Comparison of ENCODE assay signal across 1 cellular context in the genomic region with DNA sequence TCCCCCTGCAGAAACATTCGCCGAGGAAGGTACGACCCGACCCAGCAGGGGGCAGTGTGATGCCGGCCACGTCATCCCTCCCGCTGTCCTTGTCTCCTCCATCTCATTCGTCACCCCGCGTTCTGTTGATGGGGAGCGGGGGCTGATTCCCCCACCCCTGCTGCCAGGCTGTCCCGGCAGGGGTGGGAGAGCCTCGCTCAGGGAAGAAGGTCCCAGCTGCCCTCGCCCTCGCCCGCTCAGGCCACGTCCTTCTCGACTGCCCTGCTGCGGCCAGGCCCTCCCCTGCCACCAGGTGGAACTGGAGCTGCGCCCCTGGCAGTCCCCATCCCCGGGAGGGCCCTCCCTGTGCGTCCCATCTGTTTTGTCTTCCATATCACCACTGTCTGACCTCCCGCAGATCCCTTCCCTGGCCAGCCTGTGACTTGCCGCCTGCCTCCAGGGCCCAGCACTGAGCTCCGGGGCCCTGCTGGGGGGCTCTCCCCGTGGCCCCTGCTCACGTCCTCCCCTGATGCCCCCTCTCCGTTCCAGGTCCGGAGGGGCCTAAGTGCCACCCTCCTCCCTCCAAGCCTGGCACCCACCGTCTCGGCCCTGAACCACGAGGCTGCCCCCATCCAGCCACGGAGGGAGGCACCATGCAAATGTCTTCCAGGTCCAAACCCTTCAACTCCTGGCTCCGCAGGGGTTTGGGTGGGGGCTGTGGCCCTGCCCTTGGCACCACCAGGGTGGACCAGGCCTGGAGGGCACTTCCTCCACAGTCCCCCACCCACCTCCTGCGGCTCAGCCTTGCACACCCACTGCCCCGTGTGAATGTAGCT.
TF ChIP-seq lines count a peak whose summit lies in the region.

No MANE protein-coding gene starts in this region.

TF ChIP-seq in HepG2, 621 proteins besides CTCF, POLR2A, EP300 and RAD21 (continued from another document and continues in another):
- TF ChIP-seq, protein P1, sequence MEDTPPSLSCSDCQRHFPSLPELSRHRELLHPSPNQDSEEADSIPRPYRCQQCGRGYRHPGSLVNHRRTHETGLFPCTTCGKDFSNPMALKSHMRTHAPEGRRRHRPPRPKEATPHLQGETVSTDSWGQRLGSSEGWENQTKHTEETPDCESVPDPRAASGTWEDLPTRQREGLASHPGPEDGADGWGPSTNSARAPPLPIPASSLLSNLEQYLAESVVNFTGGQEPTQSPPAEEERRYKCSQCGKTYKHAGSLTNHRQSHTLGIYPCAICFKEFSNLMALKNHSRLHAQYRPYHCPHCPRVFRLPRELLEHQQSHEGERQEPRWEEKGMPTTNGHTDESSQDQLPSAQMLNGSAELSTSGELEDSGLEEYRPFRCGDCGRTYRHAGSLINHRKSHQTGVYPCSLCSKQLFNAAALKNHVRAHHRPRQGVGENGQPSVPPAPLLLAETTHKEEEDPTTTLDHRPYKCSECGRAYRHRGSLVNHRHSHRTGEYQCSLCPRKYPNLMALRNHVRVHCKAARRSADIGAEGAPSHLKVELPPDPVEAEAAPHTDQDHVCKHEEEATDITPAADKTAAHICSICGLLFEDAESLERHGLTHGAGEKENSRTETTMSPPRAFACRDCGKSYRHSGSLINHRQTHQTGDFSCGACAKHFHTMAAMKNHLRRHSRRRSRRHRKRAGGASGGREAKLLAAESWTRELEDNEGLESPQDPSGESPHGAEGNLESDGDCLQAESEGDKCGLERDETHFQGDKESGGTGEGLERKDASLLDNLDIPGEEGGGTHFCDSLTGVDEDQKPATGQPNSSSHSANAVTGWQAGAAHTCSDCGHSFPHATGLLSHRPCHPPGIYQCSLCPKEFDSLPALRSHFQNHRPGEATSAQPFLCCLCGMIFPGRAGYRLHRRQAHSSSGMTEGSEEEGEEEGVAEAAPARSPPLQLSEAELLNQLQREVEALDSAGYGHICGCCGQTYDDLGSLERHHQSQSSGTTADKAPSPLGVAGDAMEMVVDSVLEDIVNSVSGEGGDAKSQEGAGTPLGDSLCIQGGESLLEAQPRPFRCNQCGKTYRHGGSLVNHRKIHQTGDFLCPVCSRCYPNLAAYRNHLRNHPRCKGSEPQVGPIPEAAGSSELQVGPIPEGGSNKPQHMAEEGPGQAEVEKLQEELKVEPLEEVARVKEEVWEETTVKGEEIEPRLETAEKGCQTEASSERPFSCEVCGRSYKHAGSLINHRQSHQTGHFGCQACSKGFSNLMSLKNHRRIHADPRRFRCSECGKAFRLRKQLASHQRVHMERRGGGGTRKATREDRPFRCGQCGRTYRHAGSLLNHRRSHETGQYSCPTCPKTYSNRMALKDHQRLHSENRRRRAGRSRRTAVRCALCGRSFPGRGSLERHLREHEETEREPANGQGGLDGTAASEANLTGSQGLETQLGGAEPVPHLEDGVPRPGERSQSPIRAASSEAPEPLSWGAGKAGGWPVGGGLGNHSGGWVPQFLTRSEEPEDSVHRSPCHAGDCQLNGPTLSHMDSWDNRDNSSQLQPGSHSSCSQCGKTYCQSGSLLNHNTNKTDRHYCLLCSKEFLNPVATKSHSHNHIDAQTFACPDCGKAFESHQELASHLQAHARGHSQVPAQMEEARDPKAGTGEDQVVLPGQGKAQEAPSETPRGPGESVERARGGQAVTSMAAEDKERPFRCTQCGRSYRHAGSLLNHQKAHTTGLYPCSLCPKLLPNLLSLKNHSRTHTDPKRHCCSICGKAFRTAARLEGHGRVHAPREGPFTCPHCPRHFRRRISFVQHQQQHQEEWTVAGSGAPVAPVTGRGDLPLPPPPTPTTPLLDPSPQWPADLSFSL (CRISPR knock-in tag; IDR thresholded peaks at IDR 0.05): no peak
- TF ChIP-seq NONO (IDR thresholded peaks at IDR 0.05) (no peak), NONO (CRISPR knock-in tag; conservative IDR thresholded peaks at IDR 0.05) (peak; percentile 67), ZNF781 (CRISPR knock-in tag; IDR thresholded peaks at IDR 0.05; ENCODE audit: borderline replicate concordance, not compliant biosample characterization) (no peak), NFYB (CRISPR knock-in tag; IDR thresholded peaks at IDR 0.05) (no peak), CHCHD3 (CRISPR knock-in tag; IDR thresholded peaks at IDR 0.05) (no peak), SRSF1 (optimal IDR thresholded peaks at IDR 0.05; ENCODE audit: low read depth, low read length) (no peak), ZNF235 (CRISPR knock-in tag; IDR thresholded peaks at IDR 0.05; ENCODE audit: borderline replicate concordance) (peak; percentile 89; the same call in 1 of the 2 replicates), ZBTB8A (CRISPR knock-in tag; IDR thresholded peaks at IDR 0.05; ENCODE audit: borderline replicate concordance, low read depth) (no peak), RBFOX2 (IDR thresholded peaks at IDR 0.05; ENCODE audit: low read depth, low read length) (no peak), ZNF12 (CRISPR knock-in tag; IDR thresholded peaks at IDR 0.05) (no peak), ZNF30 (CRISPR knock-in tag; IDR thresholded peaks at IDR 0.05) (no peak), RFX3 (CRISPR knock-in tag; IDR thresholded peaks at IDR 0.05) (no peak), ZSCAN30 (CRISPR knock-in tag; IDR thresholded peaks at IDR 0.05) (no peak), TSC22D2 (CRISPR knock-in tag; IDR thresholded peaks at IDR 0.05; ENCODE audit: borderline replicate concordance) (no peak), ZNF644 (CRISPR knock-in tag; IDR thresholded peaks at IDR 0.05; ENCODE audit: low read depth) (no peak), ZNF496 (CRISPR knock-in tag; IDR thresholded peaks at IDR 0.05; ENCODE audit: insufficient replicate concordance) (no peak), ZBTB3 (CRISPR knock-in tag; IDR thresholded peaks at IDR 0.05; ENCODE audit: borderline replicate concordance, low read depth) (no peak), ZNF776 (CRISPR knock-in tag; IDR thresholded peaks at IDR 0.05) (peak; percentile 87; the same call in 1 of the 2 replicates), ZNF44 (CRISPR knock-in tag; IDR thresholded peaks at IDR 0.05) (no peak), HNRNPK (IDR thresholded peaks at IDR 0.05; ENCODE audit: low read depth, low read length, poor library complexity, severe bottlenecking) (peak; percentile 9), MED13 (CRISPR knock-in tag; IDR thresholded peaks at IDR 0.05) (no peak), TCF7L2 (IDR thresholded peaks at IDR 0.05; ENCODE audit: low read depth, low read length) (no peak), MEIS2 (CRISPR knock-in tag; IDR thresholded peaks at IDR 0.05) (peak; percentile 15; the same call in 1 of the 2 replicates), MTA1 (CRISPR knock-in tag; IDR thresholded peaks at IDR 0.05; ENCODE audit: borderline replicate concordance) (0 out of 2 replicates have a peak, but pooled peaks have one; percentile 18), POLR2AphosphoS5 (IDR thresholded peaks at IDR 0.05; ENCODE audit: low read depth, low read length) (no peak), ZFP82 (CRISPR knock-in tag; IDR thresholded peaks at IDR 0.05; ENCODE audit: borderline replicate concordance) (no peak), PAF1 (CRISPR knock-in tag; IDR thresholded peaks at IDR 0.05) (no peak), NFE2L1 (CRISPR knock-in tag; IDR thresholded peaks at IDR 0.05; ENCODE audit: borderline replicate concordance) (0 out of 2 replicates have a peak, but pooled peaks have one; percentile 8), EED (CRISPR knock-in tag; IDR thresholded peaks at IDR 0.05) (no peak), HOXA7 (CRISPR knock-in tag; IDR thresholded peaks at IDR 0.05) (no peak), ZNF589 (CRISPR knock-in tag; conservative IDR thresholded peaks at IDR 0.05) (no peak), KLF16 (CRISPR knock-in tag; IDR thresholded peaks at IDR 0.05) (0 out of 4 replicates have a peak, but pooled peaks of 1 of the 2 experiments have one; percentile 31)
- TF ChIP-seq, protein P2, sequence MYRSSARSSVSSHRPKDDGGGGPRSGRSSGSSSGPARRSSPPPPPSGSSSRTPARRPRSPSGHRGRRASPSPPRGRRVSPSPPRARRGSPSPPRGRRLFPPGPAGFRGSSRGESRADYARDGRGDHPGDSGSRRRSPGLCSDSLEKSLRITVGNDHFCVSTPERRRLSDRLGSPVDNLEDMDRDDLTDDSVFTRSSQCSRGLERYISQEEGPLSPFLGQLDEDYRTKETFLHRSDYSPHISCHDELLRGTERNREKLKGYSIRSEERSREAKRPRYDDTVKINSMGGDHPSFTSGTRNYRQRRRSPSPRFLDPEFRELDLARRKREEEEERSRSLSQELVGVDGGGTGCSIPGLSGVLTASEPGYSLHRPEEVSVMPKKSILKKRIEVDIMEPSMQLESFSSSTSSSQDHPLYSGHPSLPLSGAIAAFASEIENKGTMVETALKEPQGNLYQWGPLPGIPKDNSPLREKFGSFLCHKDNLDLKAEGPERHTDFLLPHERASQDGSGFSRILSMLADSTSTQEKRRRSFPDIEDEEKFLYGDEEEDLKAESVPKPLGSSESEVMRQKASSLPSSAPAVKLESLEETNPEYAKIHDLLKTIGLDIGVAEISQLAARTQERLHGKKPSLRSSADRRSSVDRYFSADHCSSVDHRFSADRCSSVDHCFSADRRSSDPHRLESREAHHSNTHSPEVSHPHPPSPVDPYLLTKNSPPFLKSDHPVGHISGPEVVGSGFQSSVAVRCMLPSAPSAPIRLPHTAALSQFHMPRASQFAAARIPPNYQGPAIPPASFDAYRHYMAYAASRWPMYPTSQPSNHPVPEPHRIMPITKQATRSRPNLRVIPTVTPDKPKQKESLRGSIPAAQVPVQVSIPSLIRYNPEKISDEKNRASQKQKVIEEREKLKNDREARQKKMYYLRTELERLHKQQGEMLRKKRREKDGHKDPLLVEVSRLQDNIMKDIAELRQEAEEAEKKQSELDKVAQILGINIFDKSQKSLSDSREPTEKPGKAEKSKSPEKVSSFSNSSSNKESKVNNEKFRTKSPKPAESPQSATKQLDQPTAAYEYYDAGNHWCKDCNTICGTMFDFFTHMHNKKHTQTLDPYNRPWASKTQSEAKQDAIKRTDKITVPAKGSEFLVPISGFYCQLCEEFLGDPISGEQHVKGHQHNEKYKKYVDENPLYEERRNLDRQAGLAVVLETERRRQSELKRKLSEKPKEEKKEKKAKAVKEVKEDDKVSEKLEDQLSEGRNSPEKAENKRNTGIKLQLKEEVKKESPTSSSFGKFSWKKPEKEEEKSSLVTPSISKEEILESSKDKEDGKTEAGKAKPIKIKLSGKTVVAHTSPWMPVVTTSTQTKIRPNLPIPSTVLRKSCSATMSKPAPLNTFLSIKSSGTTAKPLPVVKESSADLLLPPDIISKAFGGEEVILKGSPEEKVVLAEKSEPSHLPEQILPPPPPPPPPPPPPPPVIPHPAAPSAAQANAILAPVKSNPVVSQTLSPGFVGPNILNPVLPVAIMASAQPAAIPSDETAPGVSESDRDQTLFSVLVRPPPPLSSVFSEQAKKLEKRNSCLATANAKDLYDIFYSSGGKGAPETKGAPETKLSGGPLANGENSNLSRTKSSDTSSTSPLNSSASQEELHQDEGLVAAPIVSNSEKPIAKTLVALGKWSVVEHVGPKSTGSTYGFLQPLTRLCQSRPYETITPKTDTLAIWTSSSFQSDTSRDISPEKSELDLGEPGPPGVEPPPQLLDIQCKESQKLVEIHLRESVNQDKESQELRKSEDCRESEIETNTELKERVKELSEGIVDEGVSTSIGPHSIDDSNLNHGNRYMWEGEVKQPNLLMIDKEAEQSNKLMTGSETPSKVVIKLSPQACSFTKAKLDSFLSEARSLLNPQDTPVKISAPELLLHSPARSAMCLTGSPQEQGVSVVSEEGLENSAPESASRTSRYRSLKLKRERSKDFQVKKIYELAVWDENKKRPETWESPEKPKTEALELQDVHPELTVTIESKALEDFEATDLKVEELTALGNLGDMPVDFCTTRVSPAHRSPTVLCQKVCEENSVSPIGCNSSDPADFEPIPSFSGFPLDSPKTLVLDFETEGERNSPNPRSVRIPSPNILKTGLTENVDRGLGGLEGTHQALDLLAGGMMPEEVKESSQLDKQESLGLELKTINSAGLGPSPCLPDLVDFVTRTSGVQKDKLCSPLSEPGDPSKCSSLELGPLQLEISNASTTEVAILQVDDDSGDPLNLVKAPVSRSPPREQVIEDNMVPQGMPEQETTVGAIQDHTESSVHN (CRISPR knock-in tag; IDR thresholded peaks at IDR 0.05): no peak
- TF ChIP-seq, protein P3, sequence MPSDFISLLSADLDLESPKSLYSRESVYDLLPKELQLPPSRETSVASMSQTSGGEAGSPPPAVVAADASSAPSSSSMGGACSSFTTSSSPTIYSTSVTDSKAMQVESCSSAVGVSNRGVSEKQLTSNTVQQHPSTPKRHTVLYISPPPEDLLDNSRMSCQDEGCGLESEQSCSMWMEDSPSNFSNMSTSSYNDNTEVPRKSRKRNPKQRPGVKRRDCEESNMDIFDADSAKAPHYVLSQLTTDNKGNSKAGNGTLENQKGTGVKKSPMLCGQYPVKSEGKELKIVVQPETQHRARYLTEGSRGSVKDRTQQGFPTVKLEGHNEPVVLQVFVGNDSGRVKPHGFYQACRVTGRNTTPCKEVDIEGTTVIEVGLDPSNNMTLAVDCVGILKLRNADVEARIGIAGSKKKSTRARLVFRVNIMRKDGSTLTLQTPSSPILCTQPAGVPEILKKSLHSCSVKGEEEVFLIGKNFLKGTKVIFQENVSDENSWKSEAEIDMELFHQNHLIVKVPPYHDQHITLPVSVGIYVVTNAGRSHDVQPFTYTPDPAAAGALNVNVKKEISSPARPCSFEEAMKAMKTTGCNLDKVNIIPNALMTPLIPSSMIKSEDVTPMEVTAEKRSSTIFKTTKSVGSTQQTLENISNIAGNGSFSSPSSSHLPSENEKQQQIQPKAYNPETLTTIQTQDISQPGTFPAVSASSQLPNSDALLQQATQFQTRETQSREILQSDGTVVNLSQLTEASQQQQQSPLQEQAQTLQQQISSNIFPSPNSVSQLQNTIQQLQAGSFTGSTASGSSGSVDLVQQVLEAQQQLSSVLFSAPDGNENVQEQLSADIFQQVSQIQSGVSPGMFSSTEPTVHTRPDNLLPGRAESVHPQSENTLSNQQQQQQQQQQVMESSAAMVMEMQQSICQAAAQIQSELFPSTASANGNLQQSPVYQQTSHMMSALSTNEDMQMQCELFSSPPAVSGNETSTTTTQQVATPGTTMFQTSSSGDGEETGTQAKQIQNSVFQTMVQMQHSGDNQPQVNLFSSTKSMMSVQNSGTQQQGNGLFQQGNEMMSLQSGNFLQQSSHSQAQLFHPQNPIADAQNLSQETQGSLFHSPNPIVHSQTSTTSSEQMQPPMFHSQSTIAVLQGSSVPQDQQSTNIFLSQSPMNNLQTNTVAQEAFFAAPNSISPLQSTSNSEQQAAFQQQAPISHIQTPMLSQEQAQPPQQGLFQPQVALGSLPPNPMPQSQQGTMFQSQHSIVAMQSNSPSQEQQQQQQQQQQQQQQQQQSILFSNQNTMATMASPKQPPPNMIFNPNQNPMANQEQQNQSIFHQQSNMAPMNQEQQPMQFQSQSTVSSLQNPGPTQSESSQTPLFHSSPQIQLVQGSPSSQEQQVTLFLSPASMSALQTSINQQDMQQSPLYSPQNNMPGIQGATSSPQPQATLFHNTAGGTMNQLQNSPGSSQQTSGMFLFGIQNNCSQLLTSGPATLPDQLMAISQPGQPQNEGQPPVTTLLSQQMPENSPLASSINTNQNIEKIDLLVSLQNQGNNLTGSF (CRISPR knock-in tag; IDR thresholded peaks at IDR 0.05): 0 out of 2 replicates have a peak, but pooled peaks have one; percentile 22
- TF ChIP-seq, protein P4, sequence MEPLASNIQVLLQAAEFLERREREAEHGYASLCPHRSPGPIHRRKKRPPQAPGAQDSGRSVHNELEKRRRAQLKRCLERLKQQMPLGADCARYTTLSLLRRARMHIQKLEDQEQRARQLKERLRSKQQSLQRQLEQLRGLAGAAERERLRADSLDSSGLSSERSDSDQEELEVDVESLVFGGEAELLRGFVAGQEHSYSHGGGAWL (CRISPR knock-in tag; IDR thresholded peaks at IDR 0.05): no peak
- TF ChIP-seq, protein P5, sequence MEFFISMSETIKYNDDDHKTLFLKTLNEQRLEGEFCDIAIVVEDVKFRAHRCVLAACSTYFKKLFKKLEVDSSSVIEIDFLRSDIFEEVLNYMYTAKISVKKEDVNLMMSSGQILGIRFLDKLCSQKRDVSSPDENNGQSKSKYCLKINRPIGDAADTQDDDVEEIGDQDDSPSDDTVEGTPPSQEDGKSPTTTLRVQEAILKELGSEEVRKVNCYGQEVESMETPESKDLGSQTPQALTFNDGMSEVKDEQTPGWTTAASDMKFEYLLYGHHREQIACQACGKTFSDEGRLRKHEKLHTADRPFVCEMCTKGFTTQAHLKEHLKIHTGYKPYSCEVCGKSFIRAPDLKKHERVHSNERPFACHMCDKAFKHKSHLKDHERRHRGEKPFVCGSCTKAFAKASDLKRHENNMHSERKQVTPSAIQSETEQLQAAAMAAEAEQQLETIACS (CRISPR knock-in tag; IDR thresholded peaks at IDR 0.05): no peak
